In the genomic region with DNA sequence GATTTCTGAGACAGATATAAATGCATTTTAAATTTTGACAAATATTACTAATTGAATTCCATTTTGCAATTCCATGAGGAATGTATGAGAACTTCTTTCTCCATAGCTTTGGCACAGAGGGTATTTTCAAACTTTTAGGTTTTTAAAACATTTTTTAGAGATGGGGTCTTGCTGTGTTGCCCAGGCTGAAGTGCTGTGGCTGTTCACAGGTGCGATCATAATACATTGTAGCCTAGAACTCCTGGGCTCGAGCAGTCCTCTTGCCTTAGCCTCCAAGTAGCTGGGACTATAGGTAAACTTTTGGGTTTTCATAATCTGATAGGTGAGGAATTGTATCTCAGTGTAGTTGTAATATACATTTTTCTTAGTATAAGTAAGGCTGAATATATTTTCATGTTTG, we compare ENCODE assay signal across 28 cellular contexts.
"Had no signal": no experiment of that assay in that cellular context is flagged by ENCODE, and none has a peak within 500 bp of the region (broad histone marks: within the 10 kb centered on the region; RNA-seq: fewer than 3 reads in every experiment).

No MANE protein-coding gene starts in this region.

- H3K9me3 ChIP-seq: colonic mucosa, esophagus muscularis mucosa, esophagus squamous epithelium, gastrocnemius medialis, gastroesophageal sphincter, heart left ventricle, heart right ventricle had no signal

- H3K27ac Mint-ChIP-seq: dendritic cell treated with granulocyte-macrophage colony-stimulating factor and Interleukin-4, amounts not matched to agents 40 ng/mL and 50 ng/mL, for 4 days; effector memory CD8-positive, alpha-beta T cell; endodermal cell had no signal

- H3K9me3 Mint-ChIP-seq: dendritic cell treated with granulocyte-macrophage colony-stimulating factor and Interleukin-4, amounts not matched to agents 40 ng/mL and 50 ng/mL, for 4 days; effector memory CD8-positive, alpha-beta T cell; endodermal cell had no signal

- H3K36me3 ChIP-seq: gastrocnemius medialis had no signal

- ATAC-seq: effector memory CD8-positive, alpha-beta T cell; foreskin keratinocyte; gastrocnemius medialis; gastroesophageal sphincter; heart left ventricle; heart right ventricle had no signal

- FAIRE-seq: colon, endometrium, endothelial cell of umbilical vein, frontal cortex had no signal

- H3K27me3 Mint-ChIP-seq: dendritic cell treated with granulocyte-macrophage colony-stimulating factor and Interleukin-4, amounts not matched to agents 40 ng/mL and 50 ng/mL, for 4 days had no signal

- DNase-seq: colonic mucosa; cortex of kidney; dermis blood vessel endothelial cell; dorsolateral prefrontal cortex; effector CD4-positive, alpha-beta T cell; effector CD8-positive, alpha-beta T cell; effector memory CD4-positive, alpha-beta T cell; effector memory CD8-positive, alpha-beta T cell; endodermal cell; erythroblast; esophagus squamous epithelium; foreskin fibroblast; foreskin keratinocyte; foreskin melanocyte; gastrocnemius medialis; glutamatergic neuron; head of caudate nucleus; heart left ventricle; heart right ventricle had no signal

- H3K27me3 ChIP-seq: colonic mucosa, esophagus muscularis mucosa, esophagus squamous epithelium, foreskin keratinocyte, gastrocnemius medialis, gastroesophageal sphincter, heart left ventricle, heart right ventricle had no signal

- H3K27ac ChIP-seq: colonic mucosa, coronary artery, dorsolateral prefrontal cortex, epithelial cell of prostate, esophagus muscularis mucosa, esophagus squamous epithelium, foreskin keratinocyte, gastrocnemius medialis, gastroesophageal sphincter, heart left ventricle, heart right ventricle had no signal

- H3K4me3 Mint-ChIP-seq: dendritic cell treated with granulocyte-macrophage colony-stimulating factor and Interleukin-4, amounts not matched to agents 40 ng/mL and 50 ng/mL, for 4 days; effector memory CD8-positive, alpha-beta T cell; endodermal cell had no signal

- H3K4me1 ChIP-seq: colonic mucosa, esophagus squamous epithelium, gastrocnemius medialis, gastroesophageal sphincter had no signal

- H3K4me3 ChIP-seq: colonic mucosa, coronary artery, dorsolateral prefrontal cortex, esophagus muscularis mucosa, esophagus squamous epithelium, gastrocnemius medialis, gastroesophageal sphincter, heart left ventricle, heart right ventricle had no signal
